ENCODE assay signal across 11 cellular contexts in the genomic region with DNA sequence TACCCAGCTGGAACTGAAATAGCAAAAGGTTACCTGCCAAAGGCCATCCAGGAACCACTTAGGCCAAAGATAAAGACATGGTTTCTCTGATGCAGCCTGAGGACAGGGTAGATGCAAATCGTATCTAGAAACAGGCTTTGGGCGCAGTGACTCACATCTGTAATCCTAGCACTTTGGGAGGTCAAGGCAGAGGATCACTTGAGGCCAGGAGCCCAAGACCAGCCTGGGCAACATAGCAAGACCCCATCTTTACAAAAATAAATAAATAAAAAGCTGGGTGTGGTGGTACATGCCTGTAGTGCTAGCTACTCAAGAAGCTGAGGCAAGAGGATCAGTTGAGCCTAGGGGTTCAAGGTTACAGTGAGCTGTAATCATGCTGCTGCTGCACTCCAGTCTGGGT.
"Had no signal": no experiment of that assay in that cellular context is flagged by ENCODE, and none has a peak within 500 bp of the region (broad histone marks: within the 10 kb centered on the region; RNA-seq: fewer than 3 reads in every experiment).

No MANE protein-coding gene starts in this region.

- H3K9ac ChIP-seq: GM23248 had no signal

- H3K4me2 ChIP-seq: GM23338 had no signal

- H2AFZ ChIP-seq: GM23248, GM23338 had no signal

- H3K36me3 ChIP-seq: HAP-1 had no signal

- H3K9me3 ChIP-seq: HAP-1 had no signal

- H3K4me3 ChIP-seq: GM23248, GM23338, HAP-1 had no signal

- H3K9me3 Mint-ChIP-seq: GM23338, HFFc6 had no signal

- DNase-seq: GM23248, GOT3, H7, H9, HCEC 1CT, HFFc6 had no signal

- FAIRE-seq: H1, H54 had no signal

- H3K4me3 Mint-ChIP-seq: GM23338, H9, HFFc6 had no signal

- H3K27ac ChIP-seq: GM23248 had no signal

- H3K27ac Mint-ChIP-seq: GM23338, HFFc6 had no signal

- ATAC-seq: GM23338, HCT116 had no signal
